Comparison of ENCODE assay signal across 2 cellular contexts in the genomic region with DNA sequence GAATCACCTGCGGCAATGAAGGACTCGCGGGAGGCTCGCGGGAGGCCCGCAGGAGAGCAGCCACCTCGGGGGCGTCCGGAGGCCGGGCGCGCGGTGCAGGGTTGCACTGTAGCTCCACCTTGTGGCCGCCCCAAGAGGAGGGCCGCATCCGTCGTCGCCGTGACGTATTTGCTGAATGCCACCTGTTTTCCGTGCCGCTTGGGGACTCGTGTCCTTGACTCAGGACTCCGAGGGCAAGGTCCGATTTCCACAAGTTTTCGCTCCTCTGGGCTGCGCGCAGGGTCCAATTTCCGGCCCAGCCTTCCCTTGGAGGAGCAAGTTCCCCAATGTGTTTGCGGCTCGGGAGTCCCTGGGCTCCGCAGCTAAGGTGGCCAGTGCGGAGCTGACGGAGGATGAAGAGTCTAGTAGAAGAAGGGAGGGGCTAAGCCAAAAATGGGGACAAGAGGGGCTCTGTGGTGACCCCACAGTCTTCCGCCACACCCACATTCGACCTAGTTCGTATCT.
A peak's percentile ranks its signal among the peaks of the same experiment; 100 is the strongest.
TF ChIP-seq lines count a peak whose summit lies in the region.

No MANE protein-coding gene starts in this region.

TF ChIP-seq in A549, 52 proteins besides CTCF, POLR2A, EP300 and RAD21 (continued from another document):
- TF ChIP-seq, protein P1, sequence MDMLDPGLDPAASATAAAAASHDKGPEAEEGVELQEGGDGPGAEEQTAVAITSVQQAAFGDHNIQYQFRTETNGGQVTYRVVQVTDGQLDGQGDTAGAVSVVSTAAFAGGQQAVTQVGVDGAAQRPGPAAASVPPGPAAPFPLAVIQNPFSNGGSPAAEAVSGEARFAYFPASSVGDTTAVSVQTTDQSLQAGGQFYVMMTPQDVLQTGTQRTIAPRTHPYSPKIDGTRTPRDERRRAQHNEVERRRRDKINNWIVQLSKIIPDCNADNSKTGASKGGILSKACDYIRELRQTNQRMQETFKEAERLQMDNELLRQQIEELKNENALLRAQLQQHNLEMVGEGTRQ (IDR thresholded peaks at IDR 0.05): no peak
- no peak for TF ChIP-seq HOXA7 (CRISPR knock-in tag; IDR thresholded peaks at IDR 0.05)
- no peak; the same call in 1 of the 2 replicates for TF ChIP-seq RNF2 (IDR thresholded peaks at IDR 0.05; ENCODE audit: borderline replicate concordance, low read depth)
- TF ChIP-seq, protein P2, sequence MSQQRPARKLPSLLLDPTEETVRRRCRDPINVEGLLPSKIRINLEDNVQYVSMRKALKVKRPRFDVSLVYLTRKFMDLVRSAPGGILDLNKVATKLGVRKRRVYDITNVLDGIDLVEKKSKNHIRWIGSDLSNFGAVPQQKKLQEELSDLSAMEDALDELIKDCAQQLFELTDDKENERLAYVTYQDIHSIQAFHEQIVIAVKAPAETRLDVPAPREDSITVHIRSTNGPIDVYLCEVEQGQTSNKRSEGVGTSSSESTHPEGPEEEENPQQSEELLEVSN (IDR thresholded peaks at IDR 0.05; ENCODE audit: borderline replicate concordance, low read depth): no peak
- TF ChIP-seq, protein P3, sequence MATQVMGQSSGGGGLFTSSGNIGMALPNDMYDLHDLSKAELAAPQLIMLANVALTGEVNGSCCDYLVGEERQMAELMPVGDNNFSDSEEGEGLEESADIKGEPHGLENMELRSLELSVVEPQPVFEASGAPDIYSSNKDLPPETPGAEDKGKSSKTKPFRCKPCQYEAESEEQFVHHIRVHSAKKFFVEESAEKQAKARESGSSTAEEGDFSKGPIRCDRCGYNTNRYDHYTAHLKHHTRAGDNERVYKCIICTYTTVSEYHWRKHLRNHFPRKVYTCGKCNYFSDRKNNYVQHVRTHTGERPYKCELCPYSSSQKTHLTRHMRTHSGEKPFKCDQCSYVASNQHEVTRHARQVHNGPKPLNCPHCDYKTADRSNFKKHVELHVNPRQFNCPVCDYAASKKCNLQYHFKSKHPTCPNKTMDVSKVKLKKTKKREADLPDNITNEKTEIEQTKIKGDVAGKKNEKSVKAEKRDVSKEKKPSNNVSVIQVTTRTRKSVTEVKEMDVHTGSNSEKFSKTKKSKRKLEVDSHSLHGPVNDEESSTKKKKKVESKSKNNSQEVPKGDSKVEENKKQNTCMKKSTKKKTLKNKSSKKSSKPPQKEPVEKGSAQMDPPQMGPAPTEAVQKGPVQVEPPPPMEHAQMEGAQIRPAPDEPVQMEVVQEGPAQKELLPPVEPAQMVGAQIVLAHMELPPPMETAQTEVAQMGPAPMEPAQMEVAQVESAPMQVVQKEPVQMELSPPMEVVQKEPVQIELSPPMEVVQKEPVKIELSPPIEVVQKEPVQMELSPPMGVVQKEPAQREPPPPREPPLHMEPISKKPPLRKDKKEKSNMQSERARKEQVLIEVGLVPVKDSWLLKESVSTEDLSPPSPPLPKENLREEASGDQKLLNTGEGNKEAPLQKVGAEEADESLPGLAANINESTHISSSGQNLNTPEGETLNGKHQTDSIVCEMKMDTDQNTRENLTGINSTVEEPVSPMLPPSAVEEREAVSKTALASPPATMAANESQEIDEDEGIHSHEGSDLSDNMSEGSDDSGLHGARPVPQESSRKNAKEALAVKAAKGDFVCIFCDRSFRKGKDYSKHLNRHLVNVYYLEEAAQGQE (IDR thresholded peaks at IDR 0.05): no peak
- TF ChIP-seq FOSB (CRISPR knock-in tag; IDR thresholded peaks at IDR 0.05): no peak
- TF ChIP-seq, protein P4, sequence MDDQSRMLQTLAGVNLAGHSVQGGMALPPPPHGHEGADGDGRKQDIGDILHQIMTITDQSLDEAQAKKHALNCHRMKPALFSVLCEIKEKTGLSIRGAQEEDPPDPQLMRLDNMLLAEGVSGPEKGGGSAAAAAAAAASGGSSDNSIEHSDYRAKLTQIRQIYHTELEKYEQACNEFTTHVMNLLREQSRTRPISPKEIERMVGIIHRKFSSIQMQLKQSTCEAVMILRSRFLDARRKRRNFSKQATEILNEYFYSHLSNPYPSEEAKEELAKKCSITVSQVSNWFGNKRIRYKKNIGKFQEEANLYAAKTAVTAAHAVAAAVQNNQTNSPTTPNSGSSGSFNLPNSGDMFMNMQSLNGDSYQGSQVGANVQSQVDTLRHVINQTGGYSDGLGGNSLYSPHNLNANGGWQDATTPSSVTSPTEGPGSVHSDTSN (IDR thresholded peaks at IDR 0.05): no peak

TF ChIP-seq in liver, 16 proteins besides CTCF, POLR2A, EP300 and RAD21 (continued from another document):
- TF ChIP-seq, protein P3 (IDR thresholded peaks at IDR 0.05): peak; percentile 28
- no peak for TF ChIP-seq EGR1 (IDR thresholded peaks at IDR 0.05; ENCODE audit: low read depth in 2 of 2)
- TF ChIP-seq HNF4G (IDR thresholded peaks at IDR 0.05): peak; percentile 67
- TF ChIP-seq SP1 (IDR thresholded peaks at IDR 0.05): peak; percentile 69
- TF ChIP-seq TAF1 (conservative IDR thresholded peaks at IDR 0.05): no peak
- no peak for TF ChIP-seq GABPA (IDR thresholded peaks at IDR 0.05 in 1 of 2, conservative IDR thresholded peaks at IDR 0.05 in 1 of 2)
